ENCODE assay signal across 8 cellular contexts in genomic region chr6:33298773-33299236, GRCh38. TPM values are rescaled to one million over a fixed set of nuclear protein-coding genes. Genes with fewer than 3 reads are reported as not detected.
DNase-seq lines count a peak whose midpoint lies in the region; ATAC-seq lines count a peak whose summit lies in the region.

TSS of gene RGL2 (minus strand) at chr6:33298942. CDS start at chr6:33298610, 332 bp downstream.

- H3K36me3 ChIP-seq in skeletal muscle tissue (ENCODE audit: control insufficient read depth in 3 of 3, insufficient read depth in 3 of 3, low read length in 3 of 3) = peaks cover 25 to 30% (median 29%) of the 10 kb centered on the region in 3 donors

- H3K36me3 Mint-ChIP-seq in immature natural killer cell = peaks cover 4 to 22% (median 8%) of the 10 kb centered on the region in 3 donors

- DNase-seq in COLO668 (lab: John Stamatoyannopoulos, UW; ENCODE audit: unreplicated experiment) (peak; percentile 50), caudate nucleus (lab: John Stamatoyannopoulos, UW) (peak in 53 of 61 donors; percentile 50 to 87 (median 74)), immature natural killer cell (peak; percentile 60 to 67 (median 67)), HuH-7.5 (ENCODE audit: low spot score) (no peak)
- no peak for DNase-seq in Jurkat, Clone E6-1 (ENCODE audit: low read depth, low spot score)

- peak within 1 kb of the TSS; percentile 95 to 99 (median 99) for H3K27ac Mint-ChIP-seq in immature natural killer cell

- peaks cover 16 to 25% (median 17%) of the 10 kb centered on the region in 3 donors for H3K4me1 ChIP-seq in skeletal muscle tissue (ENCODE audit: control insufficient read depth in 3 of 3, insufficient read depth in 3 of 3, low read length in 3 of 3)

- no peaks in the 10 kb centered on the region for H3K9me3 ChIP-seq in skeletal muscle tissue (ENCODE audit: control insufficient read depth in 3 of 3, low read length in 3 of 3)

- no peaks in the 10 kb centered on the region for H3K27me3 ChIP-seq in skeletal muscle tissue (ENCODE audit: control insufficient read depth in 3 of 3, insufficient read depth in 3 of 3, low read length in 3 of 3)

- peak within 1 kb of the TSS; percentile 99 for H3K27ac ChIP-seq in caudate nucleus (ENCODE audit: low read depth, low read length)
- peak within 1 kb of the TSS; percentile 97 for H3K27ac ChIP-seq in skeletal muscle tissue (ENCODE audit: low read depth, low read length)

- H3K4me3 Mint-ChIP-seq in immature natural killer cell = peak within 1 kb of the TSS; percentile 93 to 100 (median 99)

- H3K9me3 Mint-ChIP-seq in immature natural killer cell = no peaks in the 10 kb centered on the region

- intact Hi-C loops in T-helper 2 cell treated with Interferon-gamma antibody and Interleukin-4, amounts not matched to agents 100 ng/mL and 5 ng/mL, for 36 hours (cut with micrococcal nuclease) = loop anchor here (1.0 kb wide), 5 partner anchors 10 to 45 kb away; partner anchors contain the start of genes B3GALT4, PFDN6, TAPBP and VPS52

- ATAC-seq in GM19463 (IDR thresholded peaks at IDR 0.05; ENCODE audit: unreplicated experiment) = peak; percentile 16

- peaks cover 14 to 23% (median 17%) of the 10 kb centered on the region in 3 donors for H3K27me3 Mint-ChIP-seq in immature natural killer cell (ENCODE audit: low read depth in 3 of 3)

- H3K4me3 ChIP-seq in Jurkat, Clone E6-1 (ENCODE audit: low read length) = peak within 1 kb of the TSS; percentile 89
- peak within 1 kb of the TSS; percentile 88 to 99 (median 98) for H3K4me3 ChIP-seq in skeletal muscle tissue (ENCODE audit: low read length in 3 of 3)

- peak within 1 kb of the TSS; percentile 84 to 98 (median 98) for H3K9ac ChIP-seq in skeletal muscle tissue (ENCODE audit: low read depth in 1 of 3, low read length in 3 of 3)

- H3K4me1 Mint-ChIP-seq in immature natural killer cell = peaks cover 36 to 51% of the 10 kb centered on the region in 2 donors

RNA-seq across cellular contexts. Expression of gene RGL2, which starts in this region (rescaled TPM):
- 26.3 TPM for polyA plus RNA-seq in Jurkat, Clone E6-1 (2012; ENCODE audit: insufficient read depth, insufficient read length)
- total RNA-seq in T-helper 2 cell treated with Interferon-gamma antibody and Interleukin-4, amounts not matched to agents 100 ng/mL and 5 ng/mL, for 36 hours = 42.1 and 43.3 TPM in 2 replicates
- polyA plus RNA-seq in immature natural killer cell = 10 to 100 TPM in 1 of 3 donors, 1 to 10 TPM in 2; 5.9 to 14.7 (median 8.0) TPM
- total RNA-seq in skeletal muscle tissue = 18.3 TPM

Comparison
In these comparisons a context has a peak if more than half of its experiments do, and no peak if none do; other contexts are left out.
1. DNase-seq: peak in COLO668 (single experiment), caudate nucleus (53 of 61) and immature natural killer cell (3 of 3); none in Jurkat, Clone E6-1 (single experiment) and HuH-7.5 (single experiment).